ENCODE assay signal across 16 cellular contexts in the genomic region with DNA sequence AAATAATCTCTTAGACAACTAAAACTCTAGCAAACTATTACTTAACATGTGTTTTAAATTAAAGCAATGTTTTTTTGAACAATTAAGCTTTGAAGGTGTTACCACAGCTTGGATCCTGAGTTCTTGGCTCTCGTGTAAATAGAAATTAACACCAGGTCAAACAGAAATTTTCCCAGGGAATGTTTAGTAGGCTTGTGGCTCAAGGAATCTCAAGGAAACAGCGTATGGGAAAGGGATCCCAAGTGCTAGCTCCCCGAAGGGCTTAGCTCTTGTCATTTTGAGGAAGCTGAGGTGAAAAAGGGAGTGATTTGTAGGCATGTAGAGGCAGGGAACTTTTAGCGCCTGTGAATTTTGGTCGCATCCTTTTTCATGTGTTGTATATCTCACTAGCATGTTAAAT. TPM values are rescaled to one million over a fixed set of nuclear protein-coding genes. Genes with fewer than 3 reads are reported as not detected.
DNase-seq lines count a peak whose midpoint lies in the region; ATAC-seq and TF ChIP-seq lines count a peak whose summit lies in the region.
"Had no signal": no experiment of that assay in that cellular context is flagged by ENCODE, and none has a peak within 500 bp of the region (broad histone marks: within the 10 kb centered on the region; RNA-seq: fewer than 3 reads in every experiment).

No MANE protein-coding gene starts in this region.

- H3K4me3 Mint-ChIP-seq in endothelial cell (ENCODE audit: unreplicated experiment) = no peak overlapping the region
- no peak overlapping the region for H3K4me3 Mint-ChIP-seq in progenitor cell of endocrine pancreas (ENCODE audit: low read depth)
- H3K4me3 Mint-ChIP-seq in effector memory CD8-positive, alpha-beta T cell = no peak overlapping the region
- H3K4me3 Mint-ChIP-seq: CD4-positive, alpha-beta memory T cell; HFFc6 had no signal

- no peak for TF ChIP-seq CTCF in endothelial cell (IDR thresholded peaks at IDR 0.05; ENCODE audit: unreplicated experiment)
- TF ChIP-seq CTCF in progenitor cell of endocrine pancreas (IDR thresholded peaks at IDR 0.05; ENCODE audit: unreplicated experiment) = no peak

- no peaks in the 10 kb centered on the region for H3K27me3 ChIP-seq in HUES6 (ENCODE audit: control insufficient read depth, insufficient read depth, low read length)

- H3K9me3 Mint-ChIP-seq in endothelial cell (ENCODE audit: unreplicated experiment) = no peaks in the 10 kb centered on the region
- H3K9me3 Mint-ChIP-seq in progenitor cell of endocrine pancreas (ENCODE audit: low read depth) = no peaks in the 10 kb centered on the region
- no peaks in the 10 kb centered on the region for H3K9me3 Mint-ChIP-seq in effector memory CD8-positive, alpha-beta T cell
- H3K9me3 Mint-ChIP-seq: CD4-positive, alpha-beta memory T cell; HFFc6 had no signal

- H3K4me1 Mint-ChIP-seq in endothelial cell (ENCODE audit: unreplicated experiment) (peaks cover 10% of the 10 kb centered on the region), progenitor cell of endocrine pancreas (ENCODE audit: low read depth) (no peaks in the 10 kb centered on the region)
- no peaks in the 10 kb centered on the region for H3K4me1 Mint-ChIP-seq in effector memory CD8-positive, alpha-beta T cell (ENCODE audit: low read depth in 2 of 2)

- ATAC-seq in effector memory CD8-positive, alpha-beta T cell (replicated peaks) = no peak

- DNase-seq in SK-N-MC (ENCODE audit: low read depth, low spot score) (no peak), endothelial cell (ENCODE audit: low spot score) (no peak), progenitor cell of endocrine pancreas (ENCODE audit: low spot score, unreplicated experiment) (no peak), medulla oblongata (ENCODE audit: extremely low spot score) (no peak)
- no peak for DNase-seq in effector memory CD8-positive, alpha-beta T cell
- DNase-seq: C1 segment of cervical spinal cord; Calu3; CD4-positive, alpha-beta memory T cell; COR-L47; DMS53; DMS79 treated with DMSO at 0.1 percent for 48 hours; GF-D8; GOT3; HFFc6 had no signal

- no peak overlapping the region for H3K4me3 ChIP-seq in HUES6 (ENCODE audit: low read depth, low read length)
- no peak overlapping the region for H3K4me3 ChIP-seq in SK-N-MC
- H3K4me3 ChIP-seq: HAP-1 had no signal

- no peaks in the 10 kb centered on the region for H3K27me3 Mint-ChIP-seq in endothelial cell (ENCODE audit: unreplicated experiment)
- H3K27me3 Mint-ChIP-seq in progenitor cell of endocrine pancreas = no peaks in the 10 kb centered on the region
- H3K27me3 Mint-ChIP-seq in effector memory CD8-positive, alpha-beta T cell = no peaks in the 10 kb centered on the region
- H3K27me3 Mint-ChIP-seq: CD4-positive, alpha-beta memory T cell had no signal

- H3K36me3 Mint-ChIP-seq in endothelial cell (ENCODE audit: low read depth, unreplicated experiment) (no peaks in the 10 kb centered on the region), progenitor cell of endocrine pancreas (ENCODE audit: insufficient read depth) (peaks cover 6% of the 10 kb centered on the region)
- peaks cover 30% of the 10 kb centered on the region for H3K36me3 Mint-ChIP-seq in effector memory CD8-positive, alpha-beta T cell (ENCODE audit: insufficient read depth)

- peaks cover 90% of the 10 kb centered on the region for H3K36me3 ChIP-seq in HUES6 (ENCODE audit: control insufficient read depth, insufficient read depth, low read length)
- peaks cover 76% of the 10 kb centered on the region for H3K36me3 ChIP-seq in SK-N-MC (ENCODE audit: insufficient read depth, low read length)

- H3K9ac ChIP-seq in HUES6 (ENCODE audit: low read length) (peak overlapping the region; percentile 33), SK-N-MC (ENCODE audit: insufficient read length) (peak overlapping the region; percentile 37)

- H3K27ac ChIP-seq in HUES6 (ENCODE audit: low read depth, low read length) = no peak overlapping the region
- peak overlapping the region; percentile 62; the same call in 1 of the 2 replicates for H3K27ac ChIP-seq in SK-N-MC

- H3K27ac Mint-ChIP-seq in endothelial cell (ENCODE audit: unreplicated experiment) (peak overlapping the region; percentile 9), progenitor cell of endocrine pancreas (peak overlapping the region; percentile 19)
- no peak overlapping the region for H3K27ac Mint-ChIP-seq in effector memory CD8-positive, alpha-beta T cell
- H3K27ac Mint-ChIP-seq: CD4-positive, alpha-beta memory T cell; HFFc6 had no signal

- no peaks in the 10 kb centered on the region for H3K9me3 ChIP-seq in HUES6 (ENCODE audit: control insufficient read depth, insufficient read depth, low read depth, low read length)
- H3K9me3 ChIP-seq in SK-N-MC (ENCODE audit: low read depth, low read length) = no peaks in the 10 kb centered on the region
- H3K9me3 ChIP-seq: HAP-1 had no signal

- peaks cover 3% of the 10 kb centered on the region; the same call in 1 of the 2 replicates for H3K4me1 ChIP-seq in HUES6 (ENCODE audit: control insufficient read depth, insufficient read depth, low read length)
- H3K4me1 ChIP-seq: HAP-1 had no signal

RNA-seq across cellular contexts. Expression of a gene that starts 11.4 kb away (rescaled TPM):
- 32.6 TPM for total RNA-seq in endothelial cell (ENCODE audit: unreplicated experiment)
- total RNA-seq in progenitor cell of endocrine pancreas = 62.9 and 65.4 TPM in 2 replicates

RNA-seq across cellular contexts. Expression of a gene that starts 11.8 kb away (rescaled TPM):
- total RNA-seq in endothelial cell (ENCODE audit: unreplicated experiment) = 75.2 TPM
- total RNA-seq in progenitor cell of endocrine pancreas = 124 and 131 TPM in 2 replicates

RNA-seq across cellular contexts. Expression of a gene that starts 37.8 kb away (rescaled TPM):
- total RNA-seq in endothelial cell (ENCODE audit: unreplicated experiment) = 18.6 TPM
- 33.4 and 34.9 TPM in 2 replicates for total RNA-seq in progenitor cell of endocrine pancreas

Comparison
In these comparisons a context has a peak if more than half of its experiments do, and no peak if none do; other contexts are left out.
1. H3K27ac Mint-ChIP-seq: peak in endothelial cell (single experiment) and progenitor cell of endocrine pancreas (single experiment); none in effector memory CD8-positive, alpha-beta T cell (0 of 2).